Comparison of ENCODE assay signal across 12 cellular contexts in genomic region chr1:9821710-9822109, GRCh38. TPM values are rescaled to one million over a fixed set of nuclear protein-coding genes. Genes with fewer than 3 reads are reported as not detected.
DNase-seq lines count a peak whose midpoint lies in the region; ATAC-seq, FAIRE-seq and TF ChIP-seq lines count a peak whose summit lies in the region.
"Had no signal": no experiment of that assay in that cellular context is flagged by ENCODE, and none has a peak within 500 bp of the region (broad histone marks: within the 10 kb centered on the region; RNA-seq: fewer than 3 reads in every experiment).

No MANE protein-coding gene starts in this region.

- H3K79me2 ChIP-seq in K562 (ENCODE audit: control insufficient read depth, insufficient read depth, low read length), result peaks cover 20% of the 10 kb centered on the region

- H3K9me3 ChIP-seq in K562 (replicated peaks; ENCODE audit: control insufficient read depth, insufficient read depth, low read depth, low read length) (no peaks in the 10 kb centered on the region), heart right ventricle (no peaks in the 10 kb centered on the region), aorta (ENCODE audit: control insufficient read depth, low read length) (no peaks in the 10 kb centered on the region)
- H3K9me3 ChIP-seq: adrenal gland had no signal

- no peaks in the 10 kb centered on the region for H3K36me3 ChIP-seq in K562 (ENCODE audit: control insufficient read depth, insufficient read depth, low read length)
- no peaks in the 10 kb centered on the region for H3K36me3 ChIP-seq in heart right ventricle
- no peaks in the 10 kb centered on the region for H3K36me3 ChIP-seq in aorta (ENCODE audit: control insufficient read depth in 1 of 2, insufficient read depth in 2 of 2, low read length in 1 of 2)
- H3K36me3 ChIP-seq: adrenal gland had no signal

- TF ChIP-seq CTCF in Calu3 (IDR thresholded peaks at IDR 0.05; ENCODE audit: unreplicated experiment) (no peak), K562 (IDR thresholded peaks at IDR 0.05 in 2 of 3, conservative IDR thresholded peaks at IDR 0.05 in 1 of 3; ENCODE audit: insufficient read depth in 2 of 3, low read depth in 1 of 3, low read length in 3 of 3) (no peak), heart right ventricle (IDR thresholded peaks at IDR 0.05) (no peak)

- POLR2A ChIA-PET in K562 (lab: Yijun Ruan, JAX), result interaction anchor here (1.0 to 1.2 kb wide), 2 partner anchors 20 to 31 kb away, joined by 3 read pairs; no protein-coding TSS in a partner anchor

- H2AFZ ChIP-seq in K562 (ENCODE audit: low read depth, low read length), result no peak overlapping the region

- H3K27me3 ChIP-seq in K562 (ENCODE audit: control insufficient read depth in 2 of 2, insufficient read depth in 2 of 2, low read length in 2 of 2) (peaks cover 3 to 21% of the 10 kb centered on the region in 2 experiments; a peak in 4 of 5 replicates), heart right ventricle (no peaks in the 10 kb centered on the region), aorta (ENCODE audit: control insufficient read depth in 1 of 2, insufficient read depth in 2 of 2, low read length in 1 of 2) (peaks cover 0 to 2% of the 10 kb centered on the region in 2 donors)
- H3K27me3 ChIP-seq: adrenal gland had no signal

- DNase-seq in Calu3 (no peak), K562 (ENCODE audit: extremely low read depth in 1 of 4, low spot score in 3 of 4) (no peak), heart right ventricle (no peak), aorta (no peak), erythroblast (lab: John Stamatoyannopoulos, UW) (no peak)
- DNase-seq in natural killer cell treated with Interleukin-12 subunit alpha and Interleukin-12 subunit beta and Interleukin-15 and Interleukin-18, amount 100 ng/mL, for 72 hours (ENCODE audit: low spot score), result no peak
- DNase-seq: adrenal gland; GDM1; KBM-7; stimulated activated CD4-positive, alpha-beta T cell treated with anti-CD3 and anti-CD28 coated beads, Interleukin-12 subunit alpha, Interleukin-12 subunit beta, amount 100 ng/mL, for 4 hours had no signal

- no peaks in the 10 kb centered on the region for H3K9me1 ChIP-seq in K562 (ENCODE audit: control insufficient read depth, insufficient read depth, low read length)

- peaks cover 4% of the 10 kb centered on the region; the same call in 1 of the 2 replicates for H4K20me1 ChIP-seq in K562 (replicated peaks; ENCODE audit: control insufficient read depth, insufficient read depth, low read length)

- TF ChIP-seq EP300 in K562 (IDR thresholded peaks at IDR 0.05; ENCODE audit: low read length), result no peak

- H3K4me3 Mint-ChIP-seq in Calu3 (ENCODE audit: low read depth, unreplicated experiment), result peak overlapping the region; percentile 77
- peak overlapping the region in 3 of 4 donors; percentile 9 to 100 (median 93) for H3K4me3 Mint-ChIP-seq in IgD-negative memory B cell
- H3K4me3 Mint-ChIP-seq in natural killer cell treated with Interleukin-12 subunit alpha and Interleukin-12 subunit beta and Interleukin-15 and Interleukin-18, amount 100 ng/mL, for 72 hours, result peak overlapping the region; percentile 92

- no peak overlapping the region for H3K4me3 ChIP-seq in K562
- peak overlapping the region in 3 of 10 donors; percentile 84 to 94 (median 87) for H3K4me3 ChIP-seq in heart right ventricle
- no peak overlapping the region for H3K4me3 ChIP-seq in aorta (ENCODE audit: low read length in 2 of 2)

- intact Hi-C loops in Calu3 (cut with micrococcal nuclease; ENCODE audit: unreplicated experiment), result no loop called here
- intact Hi-C loops in K562 (cut with micrococcal nuclease), result no loop called here
- intact Hi-C loops in heart right ventricle (cut with DNase I), result no loop called here
- intact Hi-C loops in aorta (cut with DNase I), result loop anchor here in 1 of 2 donors (10.0 kb wide), 1 partner anchor 873 kb away; no protein-coding TSS in a partner anchor

- no peak overlapping the region for H3K9ac ChIP-seq in K562 (ENCODE audit: insufficient read depth in 1 of 2, low read depth in 2 of 2, low read length in 2 of 2)

- ATAC-seq in K562, result no peak
- no peak for ATAC-seq in natural killer cell treated with Interleukin-12 subunit alpha and Interleukin-12 subunit beta and Interleukin-15 and Interleukin-18, amount 100 ng/mL, for 72 hours
- no peak for ATAC-seq in HG02870 (IDR thresholded peaks at IDR 0.05; ENCODE audit: unreplicated experiment)
- no peak for ATAC-seq in heart right ventricle
- ATAC-seq in aorta (ENCODE audit: low FRiP score), result no peak

- H3K36me3 Mint-ChIP-seq in Calu3 (ENCODE audit: insufficient read depth, unreplicated experiment) (peaks cover 35% of the 10 kb centered on the region), IgD-negative memory B cell (peaks cover 3% of the 10 kb centered on the region)
- no peaks in the 10 kb centered on the region for H3K36me3 Mint-ChIP-seq in natural killer cell treated with Interleukin-12 subunit alpha and Interleukin-12 subunit beta and Interleukin-15 and Interleukin-18, amount 100 ng/mL, for 72 hours

- TF ChIP-seq POLR2A in K562 (conservative IDR thresholded peaks at IDR 0.05), result no peak
- no peak for TF ChIP-seq POLR2A in erythroblast (IDR thresholded peaks at IDR 0.05; ENCODE audit: low read length)

- H3K4me1 Mint-ChIP-seq in Calu3 (ENCODE audit: low read depth, unreplicated experiment) (peaks cover 19% of the 10 kb centered on the region), IgD-negative memory B cell (peaks cover 30 to 38% (median 37%) of the 10 kb centered on the region in 3 donors)
- peaks cover 31 to 32% of the 10 kb centered on the region in 2 donors for H3K4me1 Mint-ChIP-seq in natural killer cell treated with Interleukin-12 subunit alpha and Interleukin-12 subunit beta and Interleukin-15 and Interleukin-18, amount 100 ng/mL, for 72 hours (ENCODE audit: low read depth in 2 of 2)

- no peak overlapping the region for H3K27ac Mint-ChIP-seq in Calu3 (ENCODE audit: unreplicated experiment)
- H3K27ac Mint-ChIP-seq in IgD-negative memory B cell, result peak overlapping the region in 1 of 3 donors; percentile 94
- peak overlapping the region in 1 of 2 donors; percentile 74 for H3K27ac Mint-ChIP-seq in natural killer cell treated with Interleukin-12 subunit alpha and Interleukin-12 subunit beta and Interleukin-15 and Interleukin-18, amount 100 ng/mL, for 72 hours

- H3K27me3 Mint-ChIP-seq in Calu3 (ENCODE audit: unreplicated experiment) (no peaks in the 10 kb centered on the region), IgD-negative memory B cell (no peaks in the 10 kb centered on the region)
- no peaks in the 10 kb centered on the region for H3K27me3 Mint-ChIP-seq in natural killer cell treated with Interleukin-12 subunit alpha and Interleukin-12 subunit beta and Interleukin-15 and Interleukin-18, amount 100 ng/mL, for 72 hours

- no peak overlapping the region for H3K27ac ChIP-seq in K562 (ENCODE audit: extremely low read depth, low read depth, low read length)
- no peak overlapping the region for H3K27ac ChIP-seq in heart right ventricle
- no peak overlapping the region for H3K27ac ChIP-seq in aorta (ENCODE audit: low read depth in 1 of 2, low read length in 2 of 2)
- H3K27ac ChIP-seq: adrenal gland had no signal

- TF ChIP-seq RAD21 in K562 (CRISPR knock-in tag; conservative IDR thresholded peaks at IDR 0.05 in 1 of 2, IDR thresholded peaks at IDR 0.05 in 1 of 2), result no peak

- FAIRE-seq in K562 (lab: Jason Lieb, UNC), result no peak

- H3K4me1 ChIP-seq in K562 (replicated peaks in 1 of 2; ENCODE audit: control insufficient read depth in 2 of 2, insufficient read depth in 2 of 2, low read length in 2 of 2) (peaks cover 9 to 23% of the 10 kb centered on the region in 2 experiments), heart right ventricle (peaks cover 4 to 41% (median 35%) of the 10 kb centered on the region in 9 donors), aorta (ENCODE audit: control insufficient read depth in 1 of 2, insufficient read depth in 2 of 2, low read length in 2 of 2) (no peaks in the 10 kb centered on the region)

- H3K4me2 ChIP-seq in K562 (ENCODE audit: insufficient read depth, low read length), result no peak overlapping the region

- WGBS in K562 (ENCODE audit: insufficient coverage, low coverage, missing lambda C conversion rate), result 63% methylated on average over 4 of the region's 4 CpGs
- WGBS in heart right ventricle, 2 donors, result 94 to 95% methylated on average over 4 of the region's 4 CpGs
- WGBS in aorta, 2 donors, result 82 to 84% methylated on average over 4 of the region's 4 CpGs

- CTCF ChIA-PET in Calu3 (lab: Charles Lee) (no interaction called here), K562 (lab: Yijun Ruan, JAX; ENCODE audit: low intra/inter-chr PET ratio) (no interaction called here)

- H3K9me3 Mint-ChIP-seq in Calu3 (ENCODE audit: low read depth, unreplicated experiment) (no peaks in the 10 kb centered on the region), IgD-negative memory B cell (no peaks in the 10 kb centered on the region)
- H3K9me3 Mint-ChIP-seq in natural killer cell treated with Interleukin-12 subunit alpha and Interleukin-12 subunit beta and Interleukin-15 and Interleukin-18, amount 100 ng/mL, for 72 hours, result no peaks in the 10 kb centered on the region

- in situ Hi-C loops in K562 (cut with MboI), result no loop called here

- BruUV-seq in Calu3 (replicated peaks; lab: Mats Ljungman, UMichigan) (TSS peak; percentile 48), K562 (replicated peaks; lab: Mats Ljungman, UMichigan) (TSS peak; percentile 49)

RNA-seq across cellular contexts. Expression of gene CLSTN1, which starts 2.1 kb away (rescaled TPM):
- total RNA-seq in Calu3 (2022) (93.2 and 99.3 TPM in 2 replicates), K562 (2014; rRNA removed) (13.9 and 19.7 TPM in 2 replicates), K562 (2014; rRNA removed; fragmentation: Illumina TruSeq; extraction: Trizol) (8.6 and 10.0 TPM in 2 replicates), K562 (2015; rRNA removed; fragmentation: Illumina TruSeq; extraction: Trizol) (13.3 and 13.5 TPM in 2 replicates), K562 (2021) (32.5 TPM in 2 replicates), heart right ventricle (10 to 100 TPM; 41.7 to 79.8 (median 64.2) TPM), aorta (100 to 1,000 TPM in 1 of 2 donors, 10 to 100 TPM in 1; 85.3 to 113 TPM)
- polyA plus RNA-seq in IgD-negative memory B cell (24.7 TPM), K562 (2011; rRNA removed) (3.7 and 6.1 TPM in 2 replicates), K562 (2014; fragmentation: Illumina TruSeq; extraction: Trizol) (23.9 and 26.8 TPM in 2 replicates), K562 (2014; fragmentation: Nextera tagmentation; extraction: Ambion mirVana) (1 to 10 TPM; 1.1 to 1.6 TPM), K562 (2014; rRNA removed) (12.5 and 13.8 TPM in 2 replicates), heart right ventricle (10 to 100 TPM; 37.1 to 37.4 TPM), aorta (10 to 100 TPM; 17.0 to 63.3 TPM)
- total RNA-seq in K562 (2011; cell fraction: chromatin; rRNA removed; ENCODE audit: low replicate concordance), result 28.6 and 38.8 TPM in 2 replicates
- 33.0 and 36.4 TPM in 2 replicates for total RNA-seq in K562 (2011; cell fraction: nucleolus; rRNA removed)
- 31.8 and 34.3 TPM in 2 replicates for total RNA-seq in K562 (2011; cell fraction: nucleoplasm; rRNA removed)
- 4.9 and 6.7 TPM in 2 replicates for polyA plus RNA-seq in K562 (2011; cell fraction: cytosol; rRNA removed)
- polyA plus RNA-seq in K562 (2011; cell fraction: nucleus; rRNA removed), result 8.9 and 10.5 TPM in 2 replicates
- polyA plus RNA-seq in K562 (2012), result 28.2 and 42.9 TPM in 2 replicates
- 5.4 and 5.5 TPM in 2 replicates for polyA minus RNA-seq in K562 (2011; rRNA and poly(A)+ RNA removed)
- polyA minus RNA-seq in K562 (2011; cell fraction: cytosol; rRNA and poly(A)+ RNA removed), result 11.1 and 17.9 TPM in 2 replicates
- 2.8 and 4.9 TPM in 2 replicates for polyA minus RNA-seq in K562 (2011; cell fraction: nucleus; rRNA and poly(A)+ RNA removed)
- total RNA-seq in natural killer cell treated with Interleukin-12 subunit alpha and Interleukin-12 subunit beta and Interleukin-15 and Interleukin-18, amount 100 ng/mL, for 72 hours, result 10 to 100 TPM; 57.3 to 66.4 TPM
